ENCODE assay signal across 7 cellular contexts in the genomic region with DNA sequence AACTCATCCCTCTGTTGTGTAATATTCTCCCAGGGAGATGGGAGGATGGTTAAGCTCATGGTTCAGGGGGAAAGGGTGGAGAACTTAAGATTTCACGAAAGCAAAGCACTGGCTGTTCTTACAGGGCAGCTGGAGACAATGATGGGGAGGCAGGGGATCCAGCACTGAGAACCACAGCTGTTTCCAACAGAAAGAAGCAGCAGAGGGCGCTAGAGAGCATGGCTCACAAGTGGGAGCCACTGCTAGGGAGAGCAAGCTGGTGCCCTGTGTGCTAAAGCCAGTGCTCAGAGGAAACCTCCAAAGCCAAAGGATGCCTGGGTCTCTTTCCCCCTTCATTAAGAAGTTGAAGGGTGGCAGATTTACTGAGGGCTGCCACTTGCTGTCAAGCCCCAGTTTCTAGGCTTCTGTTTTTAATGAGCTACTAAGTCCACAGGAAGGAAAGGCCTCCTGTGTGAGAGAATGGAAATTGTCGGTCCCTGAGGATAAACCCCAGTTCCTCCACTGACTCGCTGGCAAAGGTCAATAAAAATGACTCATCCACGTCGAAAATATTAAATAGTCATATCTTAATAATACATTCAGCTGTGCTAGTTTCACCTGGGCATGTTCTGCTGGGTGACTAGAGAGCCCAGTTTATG.
A peak's percentile ranks its signal among the peaks of the same experiment; 100 is the strongest.
DNase-seq lines count a peak whose midpoint lies in the region; ATAC-seq and TF ChIP-seq lines count a peak whose summit lies in the region.

No MANE protein-coding gene starts in this region.

- ATAC-seq in HG02852 (IDR thresholded peaks at IDR 0.05; ENCODE audit: unreplicated experiment) = peak; percentile 43
- peak; percentile 89 to 91 for ATAC-seq in right cardiac atrium
- no peak for ATAC-seq in GM18502 (IDR thresholded peaks at IDR 0.05; ENCODE audit: poor library complexity, unreplicated experiment)

- no peaks in the 10 kb centered on the region for H3F3A ChIP-seq in smooth muscle cell (ENCODE audit: low read depth)

- no peaks in the 10 kb centered on the region for H3K4me1 ChIP-seq in adipocyte (ENCODE audit: control insufficient read depth, insufficient read depth, low read length)
- H3K4me1 ChIP-seq in right cardiac atrium (ENCODE audit: control insufficient read depth, insufficient read depth, low read length) = no peaks in the 10 kb centered on the region
- H3K4me1 ChIP-seq in smooth muscle cell (ENCODE audit: low read depth) = no peaks in the 10 kb centered on the region

- no peaks in the 10 kb centered on the region for H4K20me1 ChIP-seq in smooth muscle cell (ENCODE audit: low read depth)

- in situ Hi-C loops in G401 (cut with HindIII; ENCODE audit: low sequenced_read_pairs) = no loop called here

- H3K4me2 ChIP-seq in smooth muscle cell = no peak overlapping the region

- no peak overlapping the region for H3K9ac ChIP-seq in adipocyte (ENCODE audit: low read length)
- no peak overlapping the region for H3K9ac ChIP-seq in smooth muscle cell (ENCODE audit: low read depth)

- no peaks in the 10 kb centered on the region for H3K9me3 ChIP-seq in adipocyte (ENCODE audit: control insufficient read depth, low read length)
- H3K9me3 ChIP-seq in right cardiac atrium (ENCODE audit: control insufficient read depth, low read length) = no peaks in the 10 kb centered on the region
- H3K9me3 ChIP-seq in smooth muscle cell (replicated peaks; ENCODE audit: low read depth) = no peaks in the 10 kb centered on the region

- H3K36me3 ChIP-seq in adipocyte (ENCODE audit: control insufficient read depth, insufficient read depth, low read length, severe bottlenecking) = no peaks in the 10 kb centered on the region
- H3K36me3 ChIP-seq in smooth muscle cell (ENCODE audit: low read depth) = no peaks in the 10 kb centered on the region

- WGBS in right cardiac atrium = 20% methylated on average over 6 of the region's 6 CpGs
- 28% methylated on average over 6 of the region's 6 CpGs for WGBS in smooth muscle cell (ENCODE audit: low lambda C conversion rate)

- H3K27me3 ChIP-seq in adipocyte (replicated peaks; ENCODE audit: control insufficient read depth, insufficient read depth, low read length) (peaks cover 14% of the 10 kb centered on the region), right cardiac atrium (ENCODE audit: control insufficient read depth, insufficient read depth) (no peaks in the 10 kb centered on the region), smooth muscle cell (ENCODE audit: low read depth) (no peaks in the 10 kb centered on the region)

- intact Hi-C loops in right cardiac atrium (cut with DNase I) = no loop called here

- H3K79me2 ChIP-seq in smooth muscle cell (ENCODE audit: low read depth) = no peaks in the 10 kb centered on the region

- DNase-seq in G401 (ENCODE audit: low spot score) = peak; percentile 25
- peak; percentile 74 for DNase-seq in OCI-M1 (lab: John Stamatoyannopoulos, UW)
- peak; percentile 71 for DNase-seq in adipocyte (ENCODE audit: low read depth)
- DNase-seq in right cardiac atrium = peak; percentile 77 to 88 (median 81)
- DNase-seq in smooth muscle cell (lab: John Stamatoyannopoulos, UW; ENCODE audit: unreplicated experiment) = peak; percentile 23

- H2AFZ ChIP-seq in smooth muscle cell (ENCODE audit: low read depth) = no peak overlapping the region

- H3K4me3 ChIP-seq in adipocyte (ENCODE audit: low read length) (no peak overlapping the region), right cardiac atrium (ENCODE audit: low read length) (no peak overlapping the region), smooth muscle cell (no peak overlapping the region)

- peak; percentile 81 for TF ChIP-seq CTCF in smooth muscle cell (IDR thresholded peaks at IDR 0.05; ENCODE audit: borderline replicate concordance, insufficient read depth, poor library complexity, severe bottlenecking)

- H3K27ac ChIP-seq in right cardiac atrium (ENCODE audit: low read length) (no peak overlapping the region), smooth muscle cell (ENCODE audit: low read depth) (no peak overlapping the region)

Comparison
In these comparisons a context has a peak if more than half of its experiments do, and no peak if none do; other contexts are left out.
1. DNase-seq: peak in every context shown above with its lines; median percentile 81 in right cardiac atrium; 74 in OCI-M1; 71 in adipocyte; 25 in G401; 23 in smooth muscle cell.